Comparison of ENCODE assay signal across 1 cellular context in the genomic region with DNA sequence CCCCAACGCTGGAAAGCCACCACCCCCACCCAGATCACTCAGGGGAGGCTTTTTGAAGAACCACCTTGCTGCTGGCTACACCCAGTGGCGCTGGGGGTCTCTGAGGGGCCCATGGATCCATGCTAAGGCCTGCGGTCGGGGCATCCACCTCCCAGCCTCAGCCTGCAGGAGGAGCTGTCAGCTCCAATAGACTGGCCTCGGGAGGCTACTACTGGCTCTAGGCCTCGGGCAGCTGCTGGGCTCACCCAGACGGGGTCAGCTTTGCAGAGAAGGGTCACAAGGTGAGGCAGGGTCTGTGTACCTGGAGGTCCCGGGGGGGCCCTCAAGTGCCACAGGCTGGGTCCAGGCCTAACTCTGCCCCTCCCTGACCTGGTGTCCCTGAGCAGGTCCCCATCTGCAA.
TF ChIP-seq lines count a peak whose summit lies in the region.

No MANE protein-coding gene starts in this region.

TF ChIP-seq in SK-N-SH treated with all-trans-retinoic acid at 6 μM for 48 hours, 23 proteins besides CTCF, POLR2A, EP300 and RAD21 (continued from another document):
- TF ChIP-seq, protein P1, sequence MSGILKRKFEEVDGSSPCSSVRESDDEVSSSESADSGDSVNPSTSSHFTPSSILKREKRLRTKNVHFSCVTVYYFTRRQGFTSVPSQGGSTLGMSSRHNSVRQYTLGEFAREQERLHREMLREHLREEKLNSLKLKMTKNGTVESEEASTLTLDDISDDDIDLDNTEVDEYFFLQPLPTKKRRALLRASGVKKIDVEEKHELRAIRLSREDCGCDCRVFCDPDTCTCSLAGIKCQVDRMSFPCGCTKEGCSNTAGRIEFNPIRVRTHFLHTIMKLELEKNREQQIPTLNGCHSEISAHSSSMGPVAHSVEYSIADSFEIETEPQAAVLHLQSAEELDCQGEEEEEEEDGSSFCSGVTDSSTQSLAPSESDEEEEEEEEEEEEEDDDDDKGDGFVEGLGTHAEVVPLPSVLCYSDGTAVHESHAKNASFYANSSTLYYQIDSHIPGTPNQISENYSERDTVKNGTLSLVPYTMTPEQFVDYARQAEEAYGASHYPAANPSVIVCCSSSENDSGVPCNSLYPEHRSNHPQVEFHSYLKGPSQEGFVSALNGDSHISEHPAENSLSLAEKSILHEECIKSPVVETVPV (CRISPR knock-in tag; IDR thresholded peaks at IDR 0.05), result no peak
- no peak for TF ChIP-seq CSDC2 (CRISPR knock-in tag; IDR thresholded peaks at IDR 0.05)
- no peak for TF ChIP-seq GLIS3 (CRISPR knock-in tag; IDR thresholded peaks at IDR 0.05)
- TF ChIP-seq ZFP30 (CRISPR knock-in tag; IDR thresholded peaks at IDR 0.05), result no peak
- TF ChIP-seq ZNF565 (CRISPR knock-in tag; conservative IDR thresholded peaks at IDR 0.05; ENCODE audit: low read depth), result no peak
- TF ChIP-seq RARB (CRISPR knock-in tag; IDR thresholded peaks at IDR 0.05), result no peak
- TF ChIP-seq TOX (CRISPR knock-in tag; IDR thresholded peaks at IDR 0.05; ENCODE audit: borderline replicate concordance), result no peak
- TF ChIP-seq OSR1 (CRISPR knock-in tag; IDR thresholded peaks at IDR 0.05), result no peak
- TF ChIP-seq CREB5 (CRISPR knock-in tag; IDR thresholded peaks at IDR 0.05; ENCODE audit: low read depth), result no peak
- no peak for TF ChIP-seq BACH2 (CRISPR knock-in tag; IDR thresholded peaks at IDR 0.05; ENCODE audit: borderline replicate concordance)
- no peak for TF ChIP-seq ARNTL (CRISPR knock-in tag; IDR thresholded peaks at IDR 0.05; ENCODE audit: borderline replicate concordance, low read depth)
- no peak for TF ChIP-seq TCF4 (CRISPR knock-in tag; IDR thresholded peaks at IDR 0.05; ENCODE audit: borderline replicate concordance)
- TF ChIP-seq ZC3H10 (CRISPR knock-in tag; IDR thresholded peaks at IDR 0.05), result no peak
